ENCODE assay signal across 1 cellular context in genomic region chr5:145495741-145496140, GRCh38.
TF ChIP-seq lines count a peak whose summit lies in the region.

No MANE protein-coding gene starts in this region.

TF ChIP-seq in HCT116, 20 proteins besides CTCF, POLR2A, EP300 and RAD21 (continued from another document):
- TF ChIP-seq ZBTB33 (IDR thresholded peaks at IDR 0.05; ENCODE audit: extremely low read depth, insufficient replicate concordance, low read length), result no peak
- TF ChIP-seq ELF1 (IDR thresholded peaks at IDR 0.05; ENCODE audit: borderline replicate concordance, low read depth), result no peak
- TF ChIP-seq ATF3 (IDR thresholded peaks at IDR 0.05), result peak; percentile 74
- TF ChIP-seq ZFX (IDR thresholded peaks at IDR 0.05), result no peak
- peak; percentile 60; the same call in 1 of the 2 replicates for TF ChIP-seq POLR2AphosphoS5 (IDR thresholded peaks at IDR 0.05; ENCODE audit: low read depth, low read length)
- TF ChIP-seq YY1 (IDR thresholded peaks at IDR 0.05; ENCODE audit: extremely low read depth, insufficient replicate concordance, low read depth, low read length), result no peak
- peak; percentile 94; the same call in 1 of the 2 replicates for TF ChIP-seq CBX3 (IDR thresholded peaks at IDR 0.05; ENCODE audit: low read depth)
- no peak for TF ChIP-seq ZNF274 (IDR thresholded peaks at IDR 0.05; ENCODE audit: low read depth, low read length)
- peak; percentile 99 for TF ChIP-seq FOSL1 (IDR thresholded peaks at IDR 0.05; ENCODE audit: low read depth)
- TF ChIP-seq SIN3A (IDR thresholded peaks at IDR 0.05; ENCODE audit: low read depth), result no peak
- peak; percentile 99 for TF ChIP-seq JUND (IDR thresholded peaks at IDR 0.05)
- 0 out of 2 replicates have a peak, but pooled peaks have one; percentile 19 for TF ChIP-seq EGR1 (IDR thresholded peaks at IDR 0.05; ENCODE audit: low read depth)
- TF ChIP-seq, protein P1, sequence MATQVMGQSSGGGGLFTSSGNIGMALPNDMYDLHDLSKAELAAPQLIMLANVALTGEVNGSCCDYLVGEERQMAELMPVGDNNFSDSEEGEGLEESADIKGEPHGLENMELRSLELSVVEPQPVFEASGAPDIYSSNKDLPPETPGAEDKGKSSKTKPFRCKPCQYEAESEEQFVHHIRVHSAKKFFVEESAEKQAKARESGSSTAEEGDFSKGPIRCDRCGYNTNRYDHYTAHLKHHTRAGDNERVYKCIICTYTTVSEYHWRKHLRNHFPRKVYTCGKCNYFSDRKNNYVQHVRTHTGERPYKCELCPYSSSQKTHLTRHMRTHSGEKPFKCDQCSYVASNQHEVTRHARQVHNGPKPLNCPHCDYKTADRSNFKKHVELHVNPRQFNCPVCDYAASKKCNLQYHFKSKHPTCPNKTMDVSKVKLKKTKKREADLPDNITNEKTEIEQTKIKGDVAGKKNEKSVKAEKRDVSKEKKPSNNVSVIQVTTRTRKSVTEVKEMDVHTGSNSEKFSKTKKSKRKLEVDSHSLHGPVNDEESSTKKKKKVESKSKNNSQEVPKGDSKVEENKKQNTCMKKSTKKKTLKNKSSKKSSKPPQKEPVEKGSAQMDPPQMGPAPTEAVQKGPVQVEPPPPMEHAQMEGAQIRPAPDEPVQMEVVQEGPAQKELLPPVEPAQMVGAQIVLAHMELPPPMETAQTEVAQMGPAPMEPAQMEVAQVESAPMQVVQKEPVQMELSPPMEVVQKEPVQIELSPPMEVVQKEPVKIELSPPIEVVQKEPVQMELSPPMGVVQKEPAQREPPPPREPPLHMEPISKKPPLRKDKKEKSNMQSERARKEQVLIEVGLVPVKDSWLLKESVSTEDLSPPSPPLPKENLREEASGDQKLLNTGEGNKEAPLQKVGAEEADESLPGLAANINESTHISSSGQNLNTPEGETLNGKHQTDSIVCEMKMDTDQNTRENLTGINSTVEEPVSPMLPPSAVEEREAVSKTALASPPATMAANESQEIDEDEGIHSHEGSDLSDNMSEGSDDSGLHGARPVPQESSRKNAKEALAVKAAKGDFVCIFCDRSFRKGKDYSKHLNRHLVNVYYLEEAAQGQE (IDR thresholded peaks at IDR 0.05; ENCODE audit: low read depth), result no peak
